In genomic region chrX:20224814-20225487, GRCh38 we compare ENCODE assay signal across 9 cellular contexts. TPM values are rescaled to one million over a fixed set of nuclear protein-coding genes. Genes with fewer than 3 reads are reported as not detected.
DNase-seq lines count a peak whose midpoint lies in the region; ATAC-seq and TF ChIP-seq lines count a peak whose summit lies in the region.
"Had no signal": no experiment of that assay in that cellular context is flagged by ENCODE, and none has a peak within 500 bp of the region (broad histone marks: within the 10 kb centered on the region; RNA-seq: fewer than 3 reads in every experiment).

No MANE protein-coding gene starts in this region.

- H3K4me1 ChIP-seq in thyroid gland, result peaks cover 0 to 4% of the 10 kb centered on the region in 2 donors
- no peaks in the 10 kb centered on the region for H3K4me1 ChIP-seq in sigmoid colon

- intact Hi-C loops in thyroid gland (cut with DNase I) (no loop called here), sigmoid colon (cut with DNase I) (no loop called here)

- H3K36me3 ChIP-seq in thyroid gland, result no peaks in the 10 kb centered on the region
- H3K36me3 ChIP-seq in sigmoid colon, result no peaks in the 10 kb centered on the region

- TF ChIP-seq POLR2A in thyroid gland (IDR thresholded peaks at IDR 0.05), result no peak
- no peak for TF ChIP-seq POLR2A in sigmoid colon (IDR thresholded peaks at IDR 0.05)

- TF ChIP-seq EP300 in sigmoid colon (IDR thresholded peaks at IDR 0.05), result no peak

- H3K9me3 ChIP-seq in thyroid gland (no peaks in the 10 kb centered on the region), sigmoid colon (no peaks in the 10 kb centered on the region)

- H3K27me3 ChIP-seq in thyroid gland (peaks cover 3% of the 10 kb centered on the region), sigmoid colon (no peaks in the 10 kb centered on the region)

- no peak for TF ChIP-seq CTCF in thyroid gland (IDR thresholded peaks at IDR 0.05)
- TF ChIP-seq CTCF in sigmoid colon (IDR thresholded peaks at IDR 0.05), result no peak

- DNase-seq in HS-5 (ENCODE audit: low read depth) (peak; percentile 55), iPS-NIHi7 (ENCODE audit: extremely low spot score) (peak; percentile 11), thyroid gland (no peak), medulla oblongata (ENCODE audit: extremely low spot score) (no peak), MV-4-11 (lab: John Stamatoyannopoulos, UW) (no peak), sigmoid colon (no peak)

- ATAC-seq in GM18499 (IDR thresholded peaks at IDR 0.05; ENCODE audit: insufficient read depth, unreplicated experiment) (peak; percentile 84), GM21529 (IDR thresholded peaks at IDR 0.05; ENCODE audit: unreplicated experiment) (peak; percentile 90)

- H3K27ac ChIP-seq in thyroid gland, result no peak overlapping the region
- no peak overlapping the region for H3K27ac ChIP-seq in sigmoid colon
- H3K27ac ChIP-seq: KMS-11 had no signal

- H3K4me3 ChIP-seq in thyroid gland (replicated peaks in 1 of 3) (no peak overlapping the region), sigmoid colon (no peak overlapping the region)

- WGBS in thyroid gland, 2 donors, result 80 to 86% methylated on average over 2 of the region's 2 CpGs
- WGBS in sigmoid colon, 2 donors, result 71 to 95% methylated on average over 2 of the region's 2 CpGs

RNA-seq across cellular contexts. Expression of gene RPS6KA3, which starts 41.8 kb away (rescaled TPM):
- 10 to 100 TPM; 41.6 to 57.6 (median 51.4) TPM for total RNA-seq in thyroid gland
- 10 to 100 TPM; 34.3 to 41.9 (median 40.2) TPM for total RNA-seq in sigmoid colon
- polyA plus RNA-seq in sigmoid colon, result 10 to 100 TPM; 18.0 to 25.8 (median 21.0) TPM

Comparison
In these comparisons a context has a peak if more than half of its experiments do, and no peak if none do; other contexts are left out.
1. DNase-seq: peak in HS-5 (single experiment) and iPS-NIHi7 (single experiment); none in thyroid gland (0 of 2), medulla oblongata (single experiment), MV-4-11 (single experiment) and sigmoid colon (single experiment).